2 cellular contexts compared by ENCODE assay signal in the genomic region with DNA sequence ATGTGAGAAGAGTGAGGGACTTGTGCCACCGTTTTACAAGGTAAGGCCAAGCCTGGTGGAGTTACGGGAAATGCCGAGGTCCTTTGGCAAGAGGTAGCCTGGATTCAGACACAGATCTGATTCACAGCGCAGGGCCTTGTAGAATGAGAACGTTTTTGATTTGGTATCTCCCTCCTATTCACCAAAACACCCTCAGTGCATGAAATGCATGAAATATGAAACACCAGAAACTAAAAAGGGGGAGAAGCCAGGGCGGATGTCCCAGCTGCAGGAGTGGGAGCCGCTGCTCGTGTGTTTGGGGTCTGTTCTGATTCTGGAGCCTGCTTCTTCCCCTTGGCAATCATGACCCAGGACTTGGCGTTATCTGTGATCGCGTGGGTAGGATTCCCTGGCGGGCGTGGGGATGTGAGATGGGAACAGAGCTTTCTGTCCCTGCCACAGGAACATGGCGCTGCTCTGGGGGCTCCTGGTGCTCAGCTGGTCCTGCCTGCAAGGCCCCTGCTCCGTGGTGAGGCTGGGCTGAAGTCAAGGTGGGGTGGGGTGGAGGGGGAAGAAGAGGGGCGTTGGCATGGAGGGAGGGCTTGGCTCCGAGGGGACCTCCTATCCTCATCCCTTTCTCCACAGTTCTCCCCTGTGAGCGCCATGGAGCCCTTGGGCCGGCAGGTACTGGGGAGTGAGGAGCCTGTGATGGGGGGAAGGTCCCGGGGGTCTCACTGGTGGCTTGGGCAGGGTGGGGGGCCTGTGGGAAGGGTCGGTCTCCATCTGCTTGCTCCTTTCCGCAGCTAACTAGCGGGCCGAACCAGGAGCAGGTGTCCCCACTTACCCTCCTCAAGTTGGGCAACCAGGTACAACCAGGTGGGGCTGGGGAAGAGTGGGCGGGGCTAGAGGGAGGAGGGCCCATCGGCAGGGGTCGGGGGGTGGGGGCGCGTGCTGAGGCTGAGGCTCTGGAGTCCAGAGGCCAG.
TF ChIP-seq lines count a peak whose summit lies in the region.

No MANE protein-coding gene starts in this region.

TF ChIP-seq in H1, 55 proteins besides CTCF, POLR2A, EP300 and RAD21:
- TF ChIP-seq CHD1 (IDR thresholded peaks at IDR 0.05; ENCODE audit: low read depth, low read length), result no peak

TF ChIP-seq in liver, 16 proteins besides CTCF, POLR2A, EP300 and RAD21:
- TF ChIP-seq FOXA1 (IDR thresholded peaks at IDR 0.05) (no peak), NR2F2 (IDR thresholded peaks at IDR 0.05) (no peak), HNF4A (conservative IDR thresholded peaks at IDR 0.05) (peak in 1 of 2 donors; percentile 14), FOXA2 (IDR thresholded peaks at IDR 0.05) (no peak), GABPA (IDR thresholded peaks at IDR 0.05 in 1 of 2, conservative IDR thresholded peaks at IDR 0.05 in 1 of 2) (no peak), HNF4G (IDR thresholded peaks at IDR 0.05) (no peak), YY1 (IDR thresholded peaks at IDR 0.05) (no peak), JUND (IDR thresholded peaks at IDR 0.05) (no peak), EGR1 (IDR thresholded peaks at IDR 0.05; ENCODE audit: low read depth in 2 of 2) (no peak), RXRA (IDR thresholded peaks at IDR 0.05) (peak; percentile 17 to 51), TAF1 (conservative IDR thresholded peaks at IDR 0.05) (no peak), SP1 (IDR thresholded peaks at IDR 0.05) (peak; percentile 15)
- TF ChIP-seq, protein P1, sequence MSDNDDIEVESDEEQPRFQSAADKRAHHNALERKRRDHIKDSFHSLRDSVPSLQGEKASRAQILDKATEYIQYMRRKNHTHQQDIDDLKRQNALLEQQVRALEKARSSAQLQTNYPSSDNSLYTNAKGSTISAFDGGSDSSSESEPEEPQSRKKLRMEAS (IDR thresholded peaks at IDR 0.05), result no peak
- TF ChIP-seq, protein P2, sequence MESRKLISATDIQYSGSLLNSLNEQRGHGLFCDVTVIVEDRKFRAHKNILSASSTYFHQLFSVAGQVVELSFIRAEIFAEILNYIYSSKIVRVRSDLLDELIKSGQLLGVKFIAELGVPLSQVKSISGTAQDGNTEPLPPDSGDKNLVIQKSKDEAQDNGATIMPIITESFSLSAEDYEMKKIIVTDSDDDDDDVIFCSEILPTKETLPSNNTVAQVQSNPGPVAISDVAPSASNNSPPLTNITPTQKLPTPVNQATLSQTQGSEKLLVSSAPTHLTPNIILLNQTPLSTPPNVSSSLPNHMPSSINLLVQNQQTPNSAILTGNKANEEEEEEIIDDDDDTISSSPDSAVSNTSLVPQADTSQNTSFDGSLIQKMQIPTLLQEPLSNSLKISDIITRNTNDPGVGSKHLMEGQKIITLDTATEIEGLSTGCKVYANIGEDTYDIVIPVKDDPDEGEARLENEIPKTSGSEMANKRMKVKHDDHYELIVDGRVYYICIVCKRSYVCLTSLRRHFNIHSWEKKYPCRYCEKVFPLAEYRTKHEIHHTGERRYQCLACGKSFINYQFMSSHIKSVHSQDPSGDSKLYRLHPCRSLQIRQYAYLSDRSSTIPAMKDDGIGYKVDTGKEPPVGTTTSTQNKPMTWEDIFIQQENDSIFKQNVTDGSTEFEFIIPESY (IDR thresholded peaks at IDR 0.05), result no peak
- TF ChIP-seq, protein P3, sequence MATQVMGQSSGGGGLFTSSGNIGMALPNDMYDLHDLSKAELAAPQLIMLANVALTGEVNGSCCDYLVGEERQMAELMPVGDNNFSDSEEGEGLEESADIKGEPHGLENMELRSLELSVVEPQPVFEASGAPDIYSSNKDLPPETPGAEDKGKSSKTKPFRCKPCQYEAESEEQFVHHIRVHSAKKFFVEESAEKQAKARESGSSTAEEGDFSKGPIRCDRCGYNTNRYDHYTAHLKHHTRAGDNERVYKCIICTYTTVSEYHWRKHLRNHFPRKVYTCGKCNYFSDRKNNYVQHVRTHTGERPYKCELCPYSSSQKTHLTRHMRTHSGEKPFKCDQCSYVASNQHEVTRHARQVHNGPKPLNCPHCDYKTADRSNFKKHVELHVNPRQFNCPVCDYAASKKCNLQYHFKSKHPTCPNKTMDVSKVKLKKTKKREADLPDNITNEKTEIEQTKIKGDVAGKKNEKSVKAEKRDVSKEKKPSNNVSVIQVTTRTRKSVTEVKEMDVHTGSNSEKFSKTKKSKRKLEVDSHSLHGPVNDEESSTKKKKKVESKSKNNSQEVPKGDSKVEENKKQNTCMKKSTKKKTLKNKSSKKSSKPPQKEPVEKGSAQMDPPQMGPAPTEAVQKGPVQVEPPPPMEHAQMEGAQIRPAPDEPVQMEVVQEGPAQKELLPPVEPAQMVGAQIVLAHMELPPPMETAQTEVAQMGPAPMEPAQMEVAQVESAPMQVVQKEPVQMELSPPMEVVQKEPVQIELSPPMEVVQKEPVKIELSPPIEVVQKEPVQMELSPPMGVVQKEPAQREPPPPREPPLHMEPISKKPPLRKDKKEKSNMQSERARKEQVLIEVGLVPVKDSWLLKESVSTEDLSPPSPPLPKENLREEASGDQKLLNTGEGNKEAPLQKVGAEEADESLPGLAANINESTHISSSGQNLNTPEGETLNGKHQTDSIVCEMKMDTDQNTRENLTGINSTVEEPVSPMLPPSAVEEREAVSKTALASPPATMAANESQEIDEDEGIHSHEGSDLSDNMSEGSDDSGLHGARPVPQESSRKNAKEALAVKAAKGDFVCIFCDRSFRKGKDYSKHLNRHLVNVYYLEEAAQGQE (IDR thresholded peaks at IDR 0.05), result no peak
- TF ChIP-seq, protein P4, sequence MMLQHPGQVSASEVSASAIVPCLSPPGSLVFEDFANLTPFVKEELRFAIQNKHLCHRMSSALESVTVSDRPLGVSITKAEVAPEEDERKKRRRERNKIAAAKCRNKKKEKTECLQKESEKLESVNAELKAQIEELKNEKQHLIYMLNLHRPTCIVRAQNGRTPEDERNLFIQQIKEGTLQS (IDR thresholded peaks at IDR 0.05), result no peak
